Comparison of ENCODE assay signal across 9 cellular contexts in genomic region chr4:1910643-1911042, GRCh38. TPM values are rescaled to one million over a fixed set of nuclear protein-coding genes. Genes with fewer than 3 reads are reported as not detected.
A peak's percentile ranks its signal among the peaks of the same experiment; 100 is the strongest.
DNase-seq lines count a peak whose midpoint lies in the region; ATAC-seq, FAIRE-seq and TF ChIP-seq lines count a peak whose summit lies in the region.
"Had no signal": no experiment of that assay in that cellular context is flagged by ENCODE, and none has a peak within 500 bp of the region (broad histone marks: within the 10 kb centered on the region; RNA-seq: fewer than 3 reads in every experiment).

No MANE protein-coding gene starts in this region.

- H3K9me3 Mint-ChIP-seq in activated T-cell treated with anti-CD3 and anti-CD28 coated beads, Interleukin-2, amount 50 U/mL, for 24 hours: no peaks in the 10 kb centered on the region
- H3K9me3 Mint-ChIP-seq in activated T-helper 2 cell treated with anti-CD3 and anti-CD28 coated beads, Interferon-gamma antibody, Interleukin-2, Interleukin-4, amounts not matched to agents 10 μg/mL and 5 μg/mL and 100 μg/mL, durations not matched to agents 14 hours and 24 hours and 36 hours: no peaks in the 10 kb centered on the region
- no peaks in the 10 kb centered on the region for H3K9me3 Mint-ChIP-seq in immature natural killer cell
- H3K9me3 Mint-ChIP-seq in naive thymus-derived CD8-positive, alpha-beta T cell: no peaks in the 10 kb centered on the region

- H3K9me3 ChIP-seq in Loucy (ENCODE audit: insufficient read depth, low read depth, low read length) (no peaks in the 10 kb centered on the region), tibial nerve (no peaks in the 10 kb centered on the region)

- no peak for TF ChIP-seq EP300 in tibial nerve (IDR thresholded peaks at IDR 0.05)

- DNase-seq in activated T-cell treated with anti-CD3 and anti-CD28 coated beads, Interleukin-2, amount 50 U/mL, for 24 hours: no peak
- DNase-seq in activated T-cell treated with anti-CD3 and anti-CD28 coated beads for 4 hours (no peak), immature natural killer cell (no peak), tibial nerve (ENCODE audit: low spot score in 2 of 2) (peak in 1 of 2 donors; percentile 40), GM12892 (ENCODE audit: insufficient read length) (no peak)
- DNase-seq in activated T-helper 2 cell treated with anti-CD3 and anti-CD28 coated beads, Interferon-gamma antibody, Interleukin-2, Interleukin-4, amounts not matched to agents 10 μg/mL and 5 μg/mL and 100 μg/mL, durations not matched to agents 14 hours and 24 hours and 36 hours (ENCODE audit: low spot score): no peak
- no peak for DNase-seq in naive thymus-derived CD8-positive, alpha-beta T cell

- peaks cover 90% of the 10 kb centered on the region for H3K79me2 ChIP-seq in Loucy (ENCODE audit: insufficient read depth, low read length)

- H3K27ac ChIP-seq in tibial nerve: no peak overlapping the region

- H3K27me3 ChIP-seq in Loucy (ENCODE audit: insufficient read depth, low read length, poor library complexity, severe bottlenecking): no peaks in the 10 kb centered on the region
- no peaks in the 10 kb centered on the region for H3K27me3 ChIP-seq in tibial nerve

- H3K27me3 Mint-ChIP-seq in activated T-cell treated with anti-CD3 and anti-CD28 coated beads, Interleukin-2, amount 50 U/mL, for 24 hours: no peaks in the 10 kb centered on the region
- H3K27me3 Mint-ChIP-seq in activated T-helper 2 cell treated with anti-CD3 and anti-CD28 coated beads, Interferon-gamma antibody, Interleukin-2, Interleukin-4, amounts not matched to agents 10 μg/mL and 5 μg/mL and 100 μg/mL, durations not matched to agents 14 hours and 24 hours and 36 hours (ENCODE audit: low read depth): no peaks in the 10 kb centered on the region
- H3K27me3 Mint-ChIP-seq in immature natural killer cell (ENCODE audit: low read depth in 3 of 3): no peaks in the 10 kb centered on the region
- H3K27me3 Mint-ChIP-seq in naive thymus-derived CD8-positive, alpha-beta T cell: no peaks in the 10 kb centered on the region

- no peak overlapping the region for H3K9ac ChIP-seq in Loucy (ENCODE audit: low read depth, low read length, poor library complexity, severe bottlenecking)

- POLR2A ChIA-PET in naive thymus-derived CD8-positive, alpha-beta T cell (lab: Charles Lee): interaction anchor here (1.1 kb wide), 1 partner anchor 10 kb away, joined by 3 read pairs; no protein-coding TSS in a partner anchor

- H2AFZ ChIP-seq in Loucy (ENCODE audit: low read length): no peak overlapping the region

- ATAC-seq in naive thymus-derived CD8-positive, alpha-beta T cell: no peak

- peaks cover 88% of the 10 kb centered on the region for H3K36me3 Mint-ChIP-seq in activated T-cell treated with anti-CD3 and anti-CD28 coated beads, Interleukin-2, amount 50 U/mL, for 24 hours (ENCODE audit: low read depth)
- H3K36me3 Mint-ChIP-seq in activated T-helper 2 cell treated with anti-CD3 and anti-CD28 coated beads, Interferon-gamma antibody, Interleukin-2, Interleukin-4, amounts not matched to agents 10 μg/mL and 5 μg/mL and 100 μg/mL, durations not matched to agents 14 hours and 24 hours and 36 hours (ENCODE audit: low read depth): peaks cover 68% of the 10 kb centered on the region
- H3K36me3 Mint-ChIP-seq in immature natural killer cell: peaks cover 0 to 10% (median 8%) of the 10 kb centered on the region in 3 donors
- H3K36me3 Mint-ChIP-seq in naive thymus-derived CD8-positive, alpha-beta T cell: peaks cover 0 to 57% (median 12%) of the 10 kb centered on the region in 3 donors

- no peak for TF ChIP-seq POLR2A in tibial nerve (IDR thresholded peaks at IDR 0.05)
- TF ChIP-seq POLR2A in GM12892 (IDR thresholded peaks at IDR 0.05; ENCODE audit: low read depth, low read length): no peak

- H3K4me1 Mint-ChIP-seq in activated T-cell treated with anti-CD3 and anti-CD28 coated beads, Interleukin-2, amount 50 U/mL, for 24 hours (ENCODE audit: low read depth): peaks cover 15% of the 10 kb centered on the region
- H3K4me1 Mint-ChIP-seq in activated T-helper 2 cell treated with anti-CD3 and anti-CD28 coated beads, Interferon-gamma antibody, Interleukin-2, Interleukin-4, amounts not matched to agents 10 μg/mL and 5 μg/mL and 100 μg/mL, durations not matched to agents 14 hours and 24 hours and 36 hours (ENCODE audit: low read depth): peaks cover 43% of the 10 kb centered on the region
- peaks cover 11 to 21% of the 10 kb centered on the region in 2 donors for H3K4me1 Mint-ChIP-seq in immature natural killer cell
- H3K4me1 Mint-ChIP-seq in naive thymus-derived CD8-positive, alpha-beta T cell: peaks cover 8 to 14% (median 9%) of the 10 kb centered on the region in 4 donors

- peak overlapping the region; percentile 1 for H3K27ac Mint-ChIP-seq in activated T-cell treated with anti-CD3 and anti-CD28 coated beads, Interleukin-2, amount 50 U/mL, for 24 hours
- H3K27ac Mint-ChIP-seq in activated T-helper 2 cell treated with anti-CD3 and anti-CD28 coated beads, Interferon-gamma antibody, Interleukin-2, Interleukin-4, amounts not matched to agents 10 μg/mL and 5 μg/mL and 100 μg/mL, durations not matched to agents 14 hours and 24 hours and 36 hours: peak overlapping the region; percentile 52
- peak overlapping the region in 4 of 6 donors; percentile 32 to 73 (median 58) for H3K27ac Mint-ChIP-seq in immature natural killer cell
- no peak overlapping the region for H3K27ac Mint-ChIP-seq in naive thymus-derived CD8-positive, alpha-beta T cell

- peaks cover 55% of the 10 kb centered on the region for H4K20me1 ChIP-seq in Loucy (ENCODE audit: insufficient read depth, low read length, poor library complexity, severe bottlenecking)

- H3K4me1 ChIP-seq in Loucy (ENCODE audit: insufficient read depth, low read length, poor library complexity, severe bottlenecking) (peaks cover 7% of the 10 kb centered on the region), tibial nerve (peaks cover 0 to 11% (median 0%) of the 10 kb centered on the region in 4 donors)

- no peak overlapping the region for H3K4me3 ChIP-seq in Loucy (ENCODE audit: low read length, poor library complexity, severe bottlenecking)
- no peak overlapping the region for H3K4me3 ChIP-seq in tibial nerve

- H3F3A ChIP-seq in Loucy (ENCODE audit: low read depth): peaks cover 3% of the 10 kb centered on the region; the same call in 1 of the 2 replicates

- no peak for FAIRE-seq in GM12892 (lab: Jason Lieb, UNC)
- FAIRE-seq: endometrium had no signal

- H3K4me3 Mint-ChIP-seq in activated T-cell treated with anti-CD3 and anti-CD28 coated beads, Interleukin-2, amount 50 U/mL, for 24 hours: no peak overlapping the region
- H3K4me3 Mint-ChIP-seq in activated T-helper 2 cell treated with anti-CD3 and anti-CD28 coated beads, Interferon-gamma antibody, Interleukin-2, Interleukin-4, amounts not matched to agents 10 μg/mL and 5 μg/mL and 100 μg/mL, durations not matched to agents 14 hours and 24 hours and 36 hours (ENCODE audit: low read depth): no peak overlapping the region
- no peak overlapping the region for H3K4me3 Mint-ChIP-seq in immature natural killer cell
- no peak overlapping the region for H3K4me3 Mint-ChIP-seq in naive thymus-derived CD8-positive, alpha-beta T cell

- intact Hi-C loops in activated T-helper 2 cell treated with anti-CD3 and anti-CD28 coated beads, Interferon-gamma antibody, Interleukin-2, Interleukin-4, amounts not matched to agents 10 μg/mL and 5 μg/mL and 100 μg/mL, durations not matched to agents 14 hours and 24 hours and 36 hours (cut with micrococcal nuclease): no loop called here

- H3K36me3 ChIP-seq in Loucy (ENCODE audit: insufficient read depth, low read length) (peaks cover 93% of the 10 kb centered on the region; the same call in 1 of the 2 replicates), tibial nerve (peaks cover 0 to 30% (median 8%) of the 10 kb centered on the region in 3 donors)

- TF ChIP-seq CTCF in Loucy (conservative IDR thresholded peaks at IDR 0.05; ENCODE audit: low read length) (peak; percentile 63), tibial nerve (IDR thresholded peaks at IDR 0.05) (peak; percentile 23 to 43 (median 33))

- H3K9me2 ChIP-seq in Loucy (replicated peaks; ENCODE audit: low read depth, low read length): no peaks in the 10 kb centered on the region

- 34 to 47% methylated on average over 3 of the region's 3 CpGs for WGBS in tibial nerve, 2 donors

- H3K4me2 ChIP-seq in Loucy (ENCODE audit: low read depth, low read length, poor library complexity, severe bottlenecking): no peak overlapping the region

RNA-seq across cellular contexts. Expression of gene NSD2, which starts 39.5 kb away (rescaled TPM):
- total RNA-seq in activated T-helper 2 cell treated with anti-CD3 and anti-CD28 coated beads, Interferon-gamma antibody, Interleukin-2, Interleukin-4, amounts not matched to agents 10 μg/mL and 5 μg/mL and 100 μg/mL, durations not matched to agents 14 hours and 24 hours and 36 hours: 208 and 214 TPM in 2 replicates
- polyA plus RNA-seq in immature natural killer cell: 1 to 10 TPM; 1.8 to 7.2 (median 4.4) TPM
- 10 to 100 TPM; 27.2 to 45.6 (median 32.2) TPM for total RNA-seq in tibial nerve
- 10 to 100 TPM; 33.3 to 37.4 TPM for total RNA-seq in naive thymus-derived CD8-positive, alpha-beta T cell
- 1 to 10 TPM; 3.8 to 5.4 (median 3.9) TPM for polyA plus RNA-seq in naive thymus-derived CD8-positive, alpha-beta T cell
- polyA plus RNA-seq in GM12892 (2012; ENCODE audit: missing spikeins): 61.7 TPM

RNA-seq across cellular contexts. Expression of gene LETM1, which starts 54.7 kb away (rescaled TPM):
- total RNA-seq in activated T-helper 2 cell treated with anti-CD3 and anti-CD28 coated beads, Interferon-gamma antibody, Interleukin-2, Interleukin-4, amounts not matched to agents 10 μg/mL and 5 μg/mL and 100 μg/mL, durations not matched to agents 14 hours and 24 hours and 36 hours: 76.6 and 78.6 TPM in 2 replicates
- polyA plus RNA-seq in immature natural killer cell: 10 to 100 TPM in 2 of 3 donors, 1 to 10 TPM in 1; 8.0 to 17.0 (median 10.6) TPM
- 10 to 100 TPM; 53.5 to 85.5 (median 68.6) TPM for total RNA-seq in tibial nerve
- total RNA-seq in naive thymus-derived CD8-positive, alpha-beta T cell: 10 to 100 TPM; 39.5 to 41.9 TPM
- 10 to 100 TPM; 10.8 to 12.9 (median 11.1) TPM for polyA plus RNA-seq in naive thymus-derived CD8-positive, alpha-beta T cell
- 15.3 TPM for polyA plus RNA-seq in GM12892 (2012; ENCODE audit: missing spikeins)

Comparison
In these comparisons a context has a peak if more than half of its experiments do, and no peak if none do; other contexts are left out.
1. H3K27ac Mint-ChIP-seq: peak in activated T-cell treated with anti-CD3 and anti-CD28 coated beads, Interleukin-2, amount 50 U/mL, for 24 hours (single experiment), activated T-helper 2 cell treated with anti-CD3 and anti-CD28 coated beads, Interferon-gamma antibody, Interleukin-2, Interleukin-4, amounts not matched to agents 10 μg/mL and 5 μg/mL and 100 μg/mL, durations not matched to agents 14 hours and 24 hours and 36 hours (single experiment) and immature natural killer cell (4 of 6); none in naive thymus-derived CD8-positive, alpha-beta T cell (0 of 10).